8 cellular contexts compared by ENCODE assay signal in genomic region chr20:47358052-47358671, GRCh38. TPM values are rescaled to one million over a fixed set of nuclear protein-coding genes. Genes with fewer than 3 reads are reported as not detected.
DNase-seq lines count a peak whose midpoint lies in the region; FAIRE-seq and TF ChIP-seq lines count a peak whose summit lies in the region.

No MANE protein-coding gene starts in this region.

- peaks cover 3 to 8% (median 4%) of the 10 kb centered on the region in 3 donors for H3K36me3 Mint-ChIP-seq in CD8-positive, alpha-beta memory T cell

- TF ChIP-seq CTCF in OCI-LY3 (IDR thresholded peaks at IDR 0.05; ENCODE audit: low read depth, low read length) = no peak
- no peak for TF ChIP-seq CTCF in endothelial cell of umbilical vein (IDR thresholded peaks at IDR 0.05; ENCODE audit: extremely low read depth in 1 of 2, insufficient read depth in 1 of 2, low read depth in 1 of 2, low read length in 2 of 2)
- no peak for TF ChIP-seq CTCF in neutrophil (IDR thresholded peaks at IDR 0.05)

- DNase-seq in CD8-positive, alpha-beta memory T cell = no peak
- DNase-seq in endothelial cell of umbilical vein (ENCODE audit: low read depth, low spot score) (no peak), NCI-H1930 (lab: John Stamatoyannopoulos, UW) (no peak), germinal center (ENCODE audit: low spot score) (no peak), NCI-H2107 (lab: John Stamatoyannopoulos, UW) (no peak), HuH-7 (ENCODE audit: low spot score) (no peak)

- BruUV-seq in endothelial cell of umbilical vein (replicated peaks; lab: Mats Ljungman, UMichigan) = TSS peak; percentile 3

- TF ChIP-seq POLR2A in endothelial cell of umbilical vein (IDR thresholded peaks at IDR 0.05; ENCODE audit: low read depth, low read length) = no peak

- H4K20me1 ChIP-seq in OCI-LY3 (ENCODE audit: insufficient read depth, low read length) (no peaks in the 10 kb centered on the region), endothelial cell of umbilical vein (replicated peaks; ENCODE audit: control insufficient read depth, extremely low read depth, insufficient read depth, low read length) (no peaks in the 10 kb centered on the region)

- peak overlapping the region; percentile 68 for H3K4me3 ChIP-seq in CD8-positive, alpha-beta memory T cell (ENCODE audit: low read length)
- H3K4me3 ChIP-seq in OCI-LY3 (ENCODE audit: low read length) (peak overlapping the region; percentile 69), endothelial cell of umbilical vein (replicated peaks in 1 of 3; ENCODE audit: insufficient read depth in 1 of 3, low read depth in 1 of 3, low read length in 3 of 3) (peak overlapping the region in 1 of 3 experiments; percentile 20), neutrophil (ENCODE audit: low read depth in 1 of 2, low read length in 1 of 2) (peak overlapping the region; percentile 50 to 62)

- no peaks in the 10 kb centered on the region for H3K36me3 ChIP-seq in CD8-positive, alpha-beta memory T cell (ENCODE audit: insufficient read depth, low read length)
- H3K36me3 ChIP-seq in OCI-LY3 (replicated peaks; ENCODE audit: low read depth, low read length) = no peaks in the 10 kb centered on the region
- no peaks in the 10 kb centered on the region for H3K36me3 ChIP-seq in endothelial cell of umbilical vein (ENCODE audit: control insufficient read depth in 2 of 2, extremely low read depth in 1 of 2, insufficient read depth in 2 of 2, low read length in 2 of 2)
- no peaks in the 10 kb centered on the region for H3K36me3 ChIP-seq in neutrophil

- no peaks in the 10 kb centered on the region for H3K27me3 ChIP-seq in CD8-positive, alpha-beta memory T cell (ENCODE audit: insufficient read depth, low read length, poor library complexity, severe bottlenecking)
- H3K27me3 ChIP-seq in OCI-LY3 (ENCODE audit: low read depth, low read length) (no peaks in the 10 kb centered on the region), endothelial cell of umbilical vein (ENCODE audit: control insufficient read depth in 2 of 2, insufficient read depth in 2 of 2, low read length in 2 of 2) (no peaks in the 10 kb centered on the region), neutrophil (no peaks in the 10 kb centered on the region)

- peak overlapping the region in 6 of 7 donors; percentile 85 to 97 (median 94) for H3K4me3 Mint-ChIP-seq in CD8-positive, alpha-beta memory T cell

- peaks cover 0 to 4% of the 10 kb centered on the region in 2 donors for H3K27me3 Mint-ChIP-seq in CD8-positive, alpha-beta memory T cell

- intact Hi-C loops in endothelial cell of umbilical vein (cut with micrococcal nuclease) = no loop called here

- H3K4me1 Mint-ChIP-seq in CD8-positive, alpha-beta memory T cell = peaks cover 11 to 40% (median 28%) of the 10 kb centered on the region in 3 donors

- CTCF ChIA-PET in CD8-positive, alpha-beta memory T cell (lab: Charles Lee) = interaction anchor here (1.0 to 4.5 kb wide), 4 partner anchors 26 to 162 kb away, joined by 3 to 20 read pairs (median 7); no protein-coding TSS in a partner anchor
- CTCF ChIA-PET in endothelial cell of umbilical vein (lab: Charles Lee) = interaction anchor here (1.0 to 16.6 kb wide), 15 partner anchors 8 to 263 kb away, joined by 3 to 406 read pairs (median 7); no protein-coding TSS in a partner anchor

- peak overlapping the region; percentile 74 for H3K4me2 ChIP-seq in OCI-LY3 (ENCODE audit: low read length)
- H3K4me2 ChIP-seq in endothelial cell of umbilical vein (ENCODE audit: insufficient read depth, low read length) = peak overlapping the region; percentile 62

- H3K27ac ChIP-seq in CD8-positive, alpha-beta memory T cell (ENCODE audit: low read depth, low read length) = peak overlapping the region; percentile 89
- H3K27ac ChIP-seq in OCI-LY3 (ENCODE audit: low read length) = peak overlapping the region; percentile 92
- H3K27ac ChIP-seq in endothelial cell of umbilical vein (ENCODE audit: insufficient read depth, low read depth, low read length) = peak overlapping the region; percentile 97
- peak overlapping the region; percentile 98 for H3K27ac ChIP-seq in neutrophil

- H3K79me2 ChIP-seq in OCI-LY3 (ENCODE audit: low read length) (peaks cover 31% of the 10 kb centered on the region), endothelial cell of umbilical vein (ENCODE audit: control insufficient read depth, insufficient read depth, low read length) (peaks cover 32% of the 10 kb centered on the region)

- dilution Hi-C loops in endothelial cell of umbilical vein (cut with MboI; ENCODE audit: extremely low pct_ligation_motif_present, low sequenced_read_pairs) = no loop called here

- H3K9me1 ChIP-seq in endothelial cell of umbilical vein (replicated peaks; ENCODE audit: control insufficient read depth, extremely low read depth, insufficient read depth, low read length) = no peaks in the 10 kb centered on the region

- H3K9ac ChIP-seq in OCI-LY3 (ENCODE audit: low read length) (peak overlapping the region; percentile 93), endothelial cell of umbilical vein (replicated peaks; ENCODE audit: extremely low read depth, insufficient read depth, low read length) (peak overlapping the region; percentile 84)

- H3K9me3 ChIP-seq in CD8-positive, alpha-beta memory T cell (ENCODE audit: low read length) = no peaks in the 10 kb centered on the region
- H3K9me3 ChIP-seq in OCI-LY3 (ENCODE audit: insufficient read depth, low read length) (no peaks in the 10 kb centered on the region), endothelial cell of umbilical vein (replicated peaks; ENCODE audit: control insufficient read depth, insufficient read depth, low read length) (no peaks in the 10 kb centered on the region), neutrophil (no peaks in the 10 kb centered on the region)

- H3K27ac Mint-ChIP-seq in CD8-positive, alpha-beta memory T cell = peak overlapping the region; percentile 93 to 99 (median 98)

- peaks cover 58% of the 10 kb centered on the region for H3K4me1 ChIP-seq in CD8-positive, alpha-beta memory T cell (ENCODE audit: insufficient read depth, low read length)
- H3K4me1 ChIP-seq in OCI-LY3 (ENCODE audit: low read length) = peaks cover 58% of the 10 kb centered on the region
- peaks cover 80% of the 10 kb centered on the region for H3K4me1 ChIP-seq in endothelial cell of umbilical vein (ENCODE audit: control insufficient read depth, extremely low read depth, insufficient read depth, low read length)
- H3K4me1 ChIP-seq in neutrophil (ENCODE audit: control insufficient read depth in 1 of 2, insufficient read depth in 1 of 2, low read depth in 1 of 2, low read length in 1 of 2) = peaks cover 89 to 92% of the 10 kb centered on the region in 2 experiments

- POLR2A ChIA-PET in CD8-positive, alpha-beta memory T cell (lab: Charles Lee) = interaction anchor here (0.6 kb wide), 1 partner anchor 29 kb away, joined by 6 read pairs; no protein-coding TSS in a partner anchor
- POLR2A ChIA-PET in endothelial cell of umbilical vein (lab: Charles Lee) = interaction anchor here (1.0 to 7.4 kb wide), 11 partner anchors 8 to 144 kb away, joined by 3 to 60 read pairs (median 6); partner anchors contain the start of gene NCOA3

- no peak for FAIRE-seq in endothelial cell of umbilical vein (lab: Jason Lieb, UNC)

- no peaks in the 10 kb centered on the region for H3K9me3 Mint-ChIP-seq in CD8-positive, alpha-beta memory T cell

- H2AFZ ChIP-seq in OCI-LY3 (ENCODE audit: low read depth, low read length) = peak overlapping the region; percentile 43
- H2AFZ ChIP-seq in endothelial cell of umbilical vein (ENCODE audit: low read depth, low read length) = no peak overlapping the region

TF ChIP-seq in endothelial cell of umbilical vein, 7 proteins besides CTCF, POLR2A, EP300 and RAD21:
- no peak for TF ChIP-seq GATA2 (IDR thresholded peaks at IDR 0.05; ENCODE audit: insufficient read depth, insufficient read length, low read depth, low read length)

RNA-seq across cellular contexts. Expression of gene ZMYND8, which starts 1.7 kb away (rescaled TPM):
- 10 to 100 TPM; 25.8 to 30.7 TPM for total RNA-seq in CD8-positive, alpha-beta memory T cell
- 20.9 TPM for polyA plus RNA-seq in CD8-positive, alpha-beta memory T cell
- 75.2 and 76.3 TPM in 2 replicates for total RNA-seq in endothelial cell of umbilical vein
- 26.4 and 30.6 TPM in 2 replicates for polyA plus RNA-seq in endothelial cell of umbilical vein
- 31.6 and 33.3 TPM in 2 replicates for polyA plus RNA-seq in endothelial cell of umbilical vein (2011; cell fraction: cytosol; rRNA removed)
- polyA plus RNA-seq in endothelial cell of umbilical vein (2011; cell fraction: nucleus; rRNA removed) = 107 and 122 TPM in 2 replicates
- polyA plus RNA-seq in endothelial cell of umbilical vein (2012) = 55.4 and 56.4 TPM in 2 replicates
- 47.8 and 61.9 TPM in 2 replicates for polyA minus RNA-seq in endothelial cell of umbilical vein
- polyA minus RNA-seq in endothelial cell of umbilical vein (2011; cell fraction: cytosol; rRNA and poly(A)+ RNA removed) = 6.9 TPM
- polyA minus RNA-seq in endothelial cell of umbilical vein (2011; cell fraction: nucleus; rRNA and poly(A)+ RNA removed) = 82.0 and 106 TPM in 2 replicates
